In the genomic region with DNA sequence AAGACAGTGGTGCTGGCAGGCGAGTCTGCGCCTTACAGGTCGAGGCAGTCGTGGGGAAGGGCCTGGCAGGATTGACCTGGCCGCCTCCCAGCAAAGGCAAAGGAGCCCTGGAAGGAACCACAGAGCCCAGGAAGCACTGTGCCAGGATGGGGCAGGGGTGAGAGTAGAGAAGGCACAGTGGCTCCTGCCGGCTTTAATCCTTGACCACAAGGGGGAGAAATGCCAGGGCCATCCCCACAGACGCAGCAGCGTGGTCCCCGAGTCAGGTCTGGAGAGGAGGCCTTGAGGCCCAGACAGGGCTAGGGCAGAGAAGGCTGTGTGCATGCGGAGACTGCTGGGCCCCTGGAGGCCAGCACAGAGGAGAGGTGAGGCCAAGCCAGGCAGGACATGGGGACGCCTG, we compare ENCODE assay signal across 1 cellular context.
A peak's percentile ranks its signal among the peaks of the same experiment; 100 is the strongest.
TF ChIP-seq lines count a peak whose summit lies in the region.

No MANE protein-coding gene starts in this region.

TF ChIP-seq in HepG2, 621 proteins besides CTCF, POLR2A, EP300 and RAD21 (continues in another document):
- TF ChIP-seq, protein P1, sequence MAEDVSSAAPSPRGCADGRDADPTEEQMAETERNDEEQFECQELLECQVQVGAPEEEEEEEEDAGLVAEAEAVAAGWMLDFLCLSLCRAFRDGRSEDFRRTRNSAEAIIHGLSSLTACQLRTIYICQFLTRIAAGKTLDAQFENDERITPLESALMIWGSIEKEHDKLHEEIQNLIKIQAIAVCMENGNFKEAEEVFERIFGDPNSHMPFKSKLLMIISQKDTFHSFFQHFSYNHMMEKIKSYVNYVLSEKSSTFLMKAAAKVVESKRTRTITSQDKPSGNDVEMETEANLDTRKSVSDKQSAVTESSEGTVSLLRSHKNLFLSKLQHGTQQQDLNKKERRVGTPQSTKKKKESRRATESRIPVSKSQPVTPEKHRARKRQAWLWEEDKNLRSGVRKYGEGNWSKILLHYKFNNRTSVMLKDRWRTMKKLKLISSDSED (CRISPR knock-in tag; IDR thresholded peaks at IDR 0.05): no peak
- no peak for TF ChIP-seq TARDBP (CRISPR knock-in tag; IDR thresholded peaks at IDR 0.05)
- TF ChIP-seq, protein P2, sequence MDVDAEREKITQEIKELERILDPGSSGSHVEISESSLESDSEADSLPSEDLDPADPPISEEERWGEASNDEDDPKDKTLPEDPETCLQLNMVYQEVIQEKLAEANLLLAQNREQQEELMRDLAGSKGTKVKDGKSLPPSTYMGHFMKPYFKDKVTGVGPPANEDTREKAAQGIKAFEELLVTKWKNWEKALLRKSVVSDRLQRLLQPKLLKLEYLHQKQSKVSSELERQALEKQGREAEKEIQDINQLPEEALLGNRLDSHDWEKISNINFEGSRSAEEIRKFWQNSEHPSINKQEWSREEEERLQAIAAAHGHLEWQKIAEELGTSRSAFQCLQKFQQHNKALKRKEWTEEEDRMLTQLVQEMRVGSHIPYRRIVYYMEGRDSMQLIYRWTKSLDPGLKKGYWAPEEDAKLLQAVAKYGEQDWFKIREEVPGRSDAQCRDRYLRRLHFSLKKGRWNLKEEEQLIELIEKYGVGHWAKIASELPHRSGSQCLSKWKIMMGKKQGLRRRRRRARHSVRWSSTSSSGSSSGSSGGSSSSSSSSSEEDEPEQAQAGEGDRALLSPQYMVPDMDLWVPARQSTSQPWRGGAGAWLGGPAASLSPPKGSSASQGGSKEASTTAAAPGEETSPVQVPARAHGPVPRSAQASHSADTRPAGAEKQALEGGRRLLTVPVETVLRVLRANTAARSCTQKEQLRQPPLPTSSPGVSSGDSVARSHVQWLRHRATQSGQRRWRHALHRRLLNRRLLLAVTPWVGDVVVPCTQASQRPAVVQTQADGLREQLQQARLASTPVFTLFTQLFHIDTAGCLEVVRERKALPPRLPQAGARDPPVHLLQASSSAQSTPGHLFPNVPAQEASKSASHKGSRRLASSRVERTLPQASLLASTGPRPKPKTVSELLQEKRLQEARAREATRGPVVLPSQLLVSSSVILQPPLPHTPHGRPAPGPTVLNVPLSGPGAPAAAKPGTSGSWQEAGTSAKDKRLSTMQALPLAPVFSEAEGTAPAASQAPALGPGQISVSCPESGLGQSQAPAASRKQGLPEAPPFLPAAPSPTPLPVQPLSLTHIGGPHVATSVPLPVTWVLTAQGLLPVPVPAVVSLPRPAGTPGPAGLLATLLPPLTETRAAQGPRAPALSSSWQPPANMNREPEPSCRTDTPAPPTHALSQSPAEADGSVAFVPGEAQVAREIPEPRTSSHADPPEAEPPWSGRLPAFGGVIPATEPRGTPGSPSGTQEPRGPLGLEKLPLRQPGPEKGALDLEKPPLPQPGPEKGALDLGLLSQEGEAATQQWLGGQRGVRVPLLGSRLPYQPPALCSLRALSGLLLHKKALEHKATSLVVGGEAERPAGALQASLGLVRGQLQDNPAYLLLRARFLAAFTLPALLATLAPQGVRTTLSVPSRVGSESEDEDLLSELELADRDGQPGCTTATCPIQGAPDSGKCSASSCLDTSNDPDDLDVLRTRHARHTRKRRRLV (CRISPR knock-in tag; IDR thresholded peaks at IDR 0.05): no peak
- no peak for TF ChIP-seq ZNF781 (CRISPR knock-in tag; IDR thresholded peaks at IDR 0.05; ENCODE audit: borderline replicate concordance, not compliant biosample characterization)
- no peak for TF ChIP-seq POGZ (CRISPR knock-in tag; IDR thresholded peaks at IDR 0.05)
- no peak for TF ChIP-seq KLF12 (CRISPR knock-in tag; IDR thresholded peaks at IDR 0.05; ENCODE audit: borderline replicate concordance)
- 0 out of 2 replicates have a peak, but pooled peaks have one; percentile 19 for TF ChIP-seq NRL (CRISPR knock-in tag; IDR thresholded peaks at IDR 0.05; ENCODE audit: borderline replicate concordance)
- TF ChIP-seq, protein P3, sequence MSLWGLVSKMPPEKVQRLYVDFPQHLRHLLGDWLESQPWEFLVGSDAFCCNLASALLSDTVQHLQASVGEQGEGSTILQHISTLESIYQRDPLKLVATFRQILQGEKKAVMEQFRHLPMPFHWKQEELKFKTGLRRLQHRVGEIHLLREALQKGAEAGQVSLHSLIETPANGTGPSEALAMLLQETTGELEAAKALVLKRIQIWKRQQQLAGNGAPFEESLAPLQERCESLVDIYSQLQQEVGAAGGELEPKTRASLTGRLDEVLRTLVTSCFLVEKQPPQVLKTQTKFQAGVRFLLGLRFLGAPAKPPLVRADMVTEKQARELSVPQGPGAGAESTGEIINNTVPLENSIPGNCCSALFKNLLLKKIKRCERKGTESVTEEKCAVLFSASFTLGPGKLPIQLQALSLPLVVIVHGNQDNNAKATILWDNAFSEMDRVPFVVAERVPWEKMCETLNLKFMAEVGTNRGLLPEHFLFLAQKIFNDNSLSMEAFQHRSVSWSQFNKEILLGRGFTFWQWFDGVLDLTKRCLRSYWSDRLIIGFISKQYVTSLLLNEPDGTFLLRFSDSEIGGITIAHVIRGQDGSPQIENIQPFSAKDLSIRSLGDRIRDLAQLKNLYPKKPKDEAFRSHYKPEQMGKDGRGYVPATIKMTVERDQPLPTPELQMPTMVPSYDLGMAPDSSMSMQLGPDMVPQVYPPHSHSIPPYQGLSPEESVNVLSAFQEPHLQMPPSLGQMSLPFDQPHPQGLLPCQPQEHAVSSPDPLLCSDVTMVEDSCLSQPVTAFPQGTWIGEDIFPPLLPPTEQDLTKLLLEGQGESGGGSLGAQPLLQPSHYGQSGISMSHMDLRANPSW (CRISPR knock-in tag; IDR thresholded peaks at IDR 0.05; ENCODE audit: borderline replicate concordance): no peak
- no peak for TF ChIP-seq HNRNPH1 (optimal IDR thresholded peaks at IDR 0.05; ENCODE audit: low read depth, low read length)
- TF ChIP-seq FOXJ3 (CRISPR knock-in tag; IDR thresholded peaks at IDR 0.05; ENCODE audit: borderline replicate concordance): peak; percentile 32; the same call in 1 of the 2 replicates
- no peak for TF ChIP-seq GTF3A (CRISPR knock-in tag; conservative IDR thresholded peaks at IDR 0.05)
- TF ChIP-seq THAP11 (CRISPR knock-in tag; IDR thresholded peaks at IDR 0.05): no peak
- no peak for TF ChIP-seq ZNF446 (CRISPR knock-in tag; IDR thresholded peaks at IDR 0.05)
- no peak for TF ChIP-seq SNRNP70 (IDR thresholded peaks at IDR 0.05; ENCODE audit: low read depth, low read length)
- TF ChIP-seq TP53 (CRISPR knock-in tag; conservative IDR thresholded peaks at IDR 0.05): peak; percentile 45; the same call in 1 of the 2 replicates
- TF ChIP-seq GATAD1 (CRISPR knock-in tag; IDR thresholded peaks at IDR 0.05): 0 out of 2 replicates have a peak, but pooled peaks have one; percentile 28
- no peak for TF ChIP-seq HMG20A (CRISPR knock-in tag; IDR thresholded peaks at IDR 0.05; ENCODE audit: borderline replicate concordance)
- TF ChIP-seq, protein P4, sequence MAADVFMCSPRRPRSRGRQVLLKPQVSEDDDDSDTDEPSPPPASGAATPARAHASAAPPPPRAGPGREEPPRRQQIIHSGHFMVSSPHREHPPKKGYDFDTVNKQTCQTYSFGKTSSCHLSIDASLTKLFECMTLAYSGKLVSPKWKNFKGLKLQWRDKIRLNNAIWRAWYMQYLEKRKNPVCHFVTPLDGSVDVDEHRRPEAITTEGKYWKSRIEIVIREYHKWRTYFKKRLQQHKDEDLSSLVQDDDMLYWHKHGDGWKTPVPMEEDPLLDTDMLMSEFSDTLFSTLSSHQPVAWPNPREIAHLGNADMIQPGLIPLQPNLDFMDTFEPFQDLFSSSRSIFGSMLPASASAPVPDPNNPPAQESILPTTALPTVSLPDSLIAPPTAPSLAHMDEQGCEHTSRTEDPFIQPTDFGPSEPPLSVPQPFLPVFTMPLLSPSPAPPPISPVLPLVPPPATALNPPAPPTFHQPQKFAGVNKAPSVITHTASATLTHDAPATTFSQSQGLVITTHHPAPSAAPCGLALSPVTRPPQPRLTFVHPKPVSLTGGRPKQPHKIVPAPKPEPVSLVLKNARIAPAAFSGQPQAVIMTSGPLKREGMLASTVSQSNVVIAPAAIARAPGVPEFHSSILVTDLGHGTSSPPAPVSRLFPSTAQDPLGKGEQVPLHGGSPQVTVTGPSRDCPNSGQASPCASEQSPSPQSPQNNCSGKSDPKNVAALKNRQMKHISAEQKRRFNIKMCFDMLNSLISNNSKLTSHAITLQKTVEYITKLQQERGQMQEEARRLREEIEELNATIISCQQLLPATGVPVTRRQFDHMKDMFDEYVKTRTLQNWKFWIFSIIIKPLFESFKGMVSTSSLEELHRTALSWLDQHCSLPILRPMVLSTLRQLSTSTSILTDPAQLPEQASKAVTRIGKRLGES (CRISPR knock-in tag; IDR thresholded peaks at IDR 0.05; ENCODE audit: borderline replicate concordance): no peak
- TF ChIP-seq ZNF382 (CRISPR knock-in tag; IDR thresholded peaks at IDR 0.05; ENCODE audit: borderline replicate concordance): no peak
- TF ChIP-seq, protein P5, sequence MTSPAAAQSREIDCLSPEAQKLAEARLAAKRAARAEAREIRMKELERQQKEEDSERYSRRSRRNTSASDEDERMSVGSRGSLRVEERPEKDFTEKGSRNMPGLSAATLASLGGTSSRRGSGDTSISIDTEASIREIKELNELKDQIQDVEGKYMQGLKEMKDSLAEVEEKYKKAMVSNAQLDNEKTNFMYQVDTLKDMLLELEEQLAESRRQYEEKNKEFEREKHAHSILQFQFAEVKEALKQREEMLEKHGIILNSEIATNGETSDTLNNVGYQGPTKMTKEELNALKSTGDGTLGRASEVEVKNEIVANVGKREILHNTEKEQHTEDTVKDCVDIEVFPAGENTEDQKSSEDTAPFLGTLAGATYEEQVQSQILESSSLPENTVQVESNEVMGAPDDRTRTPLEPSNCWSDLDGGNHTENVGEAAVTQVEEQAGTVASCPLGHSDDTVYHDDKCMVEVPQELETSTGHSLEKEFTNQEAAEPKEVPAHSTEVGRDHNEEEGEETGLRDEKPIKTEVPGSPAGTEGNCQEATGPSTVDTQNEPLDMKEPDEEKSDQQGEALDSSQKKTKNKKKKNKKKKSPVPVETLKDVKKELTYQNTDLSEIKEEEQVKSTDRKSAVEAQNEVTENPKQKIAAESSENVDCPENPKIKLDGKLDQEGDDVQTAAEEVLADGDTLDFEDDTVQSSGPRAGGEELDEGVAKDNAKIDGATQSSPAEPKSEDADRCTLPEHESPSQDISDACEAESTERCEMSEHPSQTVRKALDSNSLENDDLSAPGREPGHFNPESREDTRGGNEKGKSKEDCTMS (CRISPR knock-in tag; conservative IDR thresholded peaks at IDR 0.05): no peak
- TF ChIP-seq ZNF556 (CRISPR knock-in tag; IDR thresholded peaks at IDR 0.05; ENCODE audit: borderline replicate concordance): no peak
- no peak for TF ChIP-seq ZNF674 (CRISPR knock-in tag; IDR thresholded peaks at IDR 0.05; ENCODE audit: low read depth)
- no peak for TF ChIP-seq REXO4 (CRISPR knock-in tag; IDR thresholded peaks at IDR 0.05; ENCODE audit: borderline replicate concordance)
- no peak for TF ChIP-seq PRPF4 (IDR thresholded peaks at IDR 0.05; ENCODE audit: low read depth, low read length, poor library complexity, severe bottlenecking)
- TF ChIP-seq SP1 (IDR thresholded peaks at IDR 0.05): no peak
- TF ChIP-seq SP1 (CRISPR knock-in tag; IDR thresholded peaks at IDR 0.05): 0 out of 2 replicates have a peak, but pooled peaks have one; percentile 33
- no peak for TF ChIP-seq FOXA1 (IDR thresholded peaks at IDR 0.05)
- no peak for TF ChIP-seq FOXA1 (CRISPR knock-in tag; IDR thresholded peaks at IDR 0.05)
- no peak for TF ChIP-seq ZNF121 (CRISPR knock-in tag; IDR thresholded peaks at IDR 0.05)
- TF ChIP-seq, protein P6, sequence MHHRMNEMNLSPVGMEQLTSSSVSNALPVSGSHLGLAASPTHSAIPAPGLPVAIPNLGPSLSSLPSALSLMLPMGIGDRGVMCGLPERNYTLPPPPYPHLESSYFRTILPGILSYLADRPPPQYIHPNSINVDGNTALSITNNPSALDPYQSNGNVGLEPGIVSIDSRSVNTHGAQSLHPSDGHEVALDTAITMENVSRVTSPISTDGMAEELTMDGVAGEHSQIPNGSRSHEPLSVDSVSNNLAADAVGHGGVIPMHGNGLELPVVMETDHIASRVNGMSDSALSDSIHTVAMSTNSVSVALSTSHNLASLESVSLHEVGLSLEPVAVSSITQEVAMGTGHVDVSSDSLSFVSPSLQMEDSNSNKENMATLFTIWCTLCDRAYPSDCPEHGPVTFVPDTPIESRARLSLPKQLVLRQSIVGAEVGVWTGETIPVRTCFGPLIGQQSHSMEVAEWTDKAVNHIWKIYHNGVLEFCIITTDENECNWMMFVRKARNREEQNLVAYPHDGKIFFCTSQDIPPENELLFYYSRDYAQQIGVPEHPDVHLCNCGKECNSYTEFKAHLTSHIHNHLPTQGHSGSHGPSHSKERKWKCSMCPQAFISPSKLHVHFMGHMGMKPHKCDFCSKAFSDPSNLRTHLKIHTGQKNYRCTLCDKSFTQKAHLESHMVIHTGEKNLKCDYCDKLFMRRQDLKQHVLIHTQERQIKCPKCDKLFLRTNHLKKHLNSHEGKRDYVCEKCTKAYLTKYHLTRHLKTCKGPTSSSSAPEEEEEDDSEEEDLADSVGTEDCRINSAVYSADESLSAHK (CRISPR knock-in tag; IDR thresholded peaks at IDR 0.05; ENCODE audit: borderline replicate concordance): no peak
- TF ChIP-seq, protein P7, sequence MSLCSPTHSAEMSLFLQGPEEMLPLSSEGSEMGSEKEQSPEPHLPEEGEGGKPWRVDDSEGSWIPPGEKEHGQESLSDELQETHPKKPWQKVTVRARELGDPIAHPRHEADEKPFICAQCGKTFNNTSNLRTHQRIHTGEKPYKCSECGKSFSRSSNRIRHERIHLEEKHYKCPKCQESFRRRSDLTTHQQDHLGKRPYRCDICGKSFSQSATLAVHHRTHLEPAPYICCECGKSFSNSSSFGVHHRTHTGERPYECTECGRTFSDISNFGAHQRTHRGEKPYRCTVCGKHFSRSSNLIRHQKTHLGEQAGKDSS (CRISPR knock-in tag; IDR thresholded peaks at IDR 0.05; ENCODE audit: borderline replicate concordance, low read depth): no peak
- TF ChIP-seq SRY (CRISPR knock-in tag; IDR thresholded peaks at IDR 0.05): no peak
- no peak for TF ChIP-seq RFX5 (IDR thresholded peaks at IDR 0.05; ENCODE audit: low read depth, low read length)
- no peak for TF ChIP-seq NCOA1 (CRISPR knock-in tag; IDR thresholded peaks at IDR 0.05)
- no peak for TF ChIP-seq ATAD3A (CRISPR knock-in tag; IDR thresholded peaks at IDR 0.05)
- 0 out of 2 replicates have a peak, but pooled peaks have one; percentile 20 for TF ChIP-seq ZBTB7A (CRISPR knock-in tag; IDR thresholded peaks at IDR 0.05)
- TF ChIP-seq, protein P8, sequence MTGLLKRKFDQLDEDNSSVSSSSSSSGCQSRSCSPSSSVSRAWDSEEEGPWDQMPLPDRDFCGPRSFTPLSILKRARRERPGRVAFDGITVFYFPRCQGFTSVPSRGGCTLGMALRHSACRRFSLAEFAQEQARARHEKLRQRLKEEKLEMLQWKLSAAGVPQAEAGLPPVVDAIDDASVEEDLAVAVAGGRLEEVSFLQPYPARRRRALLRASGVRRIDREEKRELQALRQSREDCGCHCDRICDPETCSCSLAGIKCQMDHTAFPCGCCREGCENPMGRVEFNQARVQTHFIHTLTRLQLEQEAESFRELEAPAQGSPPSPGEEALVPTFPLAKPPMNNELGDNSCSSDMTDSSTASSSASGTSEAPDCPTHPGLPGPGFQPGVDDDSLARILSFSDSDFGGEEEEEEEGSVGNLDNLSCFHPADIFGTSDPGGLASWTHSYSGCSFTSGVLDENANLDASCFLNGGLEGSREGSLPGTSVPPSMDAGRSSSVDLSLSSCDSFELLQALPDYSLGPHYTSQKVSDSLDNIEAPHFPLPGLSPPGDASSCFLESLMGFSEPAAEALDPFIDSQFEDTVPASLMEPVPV (CRISPR knock-in tag; IDR thresholded peaks at IDR 0.05): no peak
- TF ChIP-seq CC2D1A (CRISPR knock-in tag; IDR thresholded peaks at IDR 0.05): no peak
- no peak for TF ChIP-seq PRMT3 (CRISPR knock-in tag; IDR thresholded peaks at IDR 0.05; ENCODE audit: borderline replicate concordance, low read depth)
- no peak for TF ChIP-seq ADNP (CRISPR knock-in tag; IDR thresholded peaks at IDR 0.05)
- no peak for TF ChIP-seq ELF1 (CRISPR knock-in tag; IDR thresholded peaks at IDR 0.05)
- TF ChIP-seq ZFP37 (CRISPR knock-in tag; IDR thresholded peaks at IDR 0.05; ENCODE audit: borderline replicate concordance): 0 out of 2 replicates have a peak, but pooled peaks have one; percentile 36
- TF ChIP-seq ZNF883 (CRISPR knock-in tag; IDR thresholded peaks at IDR 0.05; ENCODE audit: not compliant biosample characterization): no peak
- no peak for TF ChIP-seq ZEB1 (IDR thresholded peaks at IDR 0.05; ENCODE audit: insufficient replicate concordance, low read depth)
